8 cellular contexts compared by ENCODE assay signal in the genomic region with DNA sequence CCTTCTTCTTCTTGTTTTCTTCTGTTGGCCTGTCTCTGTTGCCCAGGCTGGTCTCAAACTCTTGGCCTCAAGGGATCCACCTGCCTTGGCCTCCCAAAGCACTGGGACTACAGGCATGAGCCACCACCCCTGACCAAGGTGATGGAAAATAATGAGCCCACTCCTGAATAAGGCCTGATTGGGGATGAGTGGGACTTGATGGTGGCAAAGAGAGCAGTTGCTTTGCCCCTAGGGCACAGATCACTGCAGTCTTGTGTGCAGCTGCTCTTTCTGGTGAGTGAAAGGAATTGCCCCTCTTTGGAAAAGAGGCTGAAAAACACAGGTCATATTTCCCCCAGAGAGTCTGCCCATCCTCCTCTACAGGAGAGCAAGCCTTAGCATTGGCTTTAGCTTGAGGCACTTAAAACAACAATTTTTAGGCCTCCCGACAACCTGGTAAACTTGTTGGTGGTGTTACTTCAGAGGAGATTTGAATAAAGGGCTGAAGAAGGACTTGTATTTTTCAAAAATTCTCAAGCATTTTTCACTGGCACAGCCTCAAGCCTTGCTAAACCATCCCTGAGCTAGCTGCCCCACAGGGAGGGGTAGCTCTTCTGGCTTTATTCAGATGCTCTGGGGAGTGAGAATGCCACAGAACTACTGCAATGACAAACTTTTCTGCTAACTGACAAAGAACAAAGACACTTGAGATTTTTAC. TPM values are rescaled to one million over a fixed set of nuclear protein-coding genes. Genes with fewer than 3 reads are reported as not detected.
DNase-seq lines count a peak whose midpoint lies in the region; ATAC-seq, FAIRE-seq and TF ChIP-seq lines count a peak whose summit lies in the region.

No MANE protein-coding gene starts in this region.

- in situ Hi-C loops in mammary epithelial cell (cut with MboI; ENCODE audit: low sequenced_read_pairs in 2 of 2), result loop anchor here in 1 of 2 donors (25.0 kb wide), 2 partner anchors 262 to 462 kb away; partner anchors contain the start of gene CMTM3

- no peak for ATAC-seq in HG02970 (IDR thresholded peaks at IDR 0.05; ENCODE audit: low FRiP score, unreplicated experiment)
- no peak for ATAC-seq in HG03108 (IDR thresholded peaks at IDR 0.05; ENCODE audit: unreplicated experiment)

- BruUV-seq in mammary epithelial cell (replicated peaks; lab: Mats Ljungman, UMichigan), result no TSS peak

- dilution Hi-C loops in mammary epithelial cell (cut with HindIII; ENCODE audit: low sequenced_read_pairs), result no loop called here

- TF ChIP-seq POLR2A in GM12891 (IDR thresholded peaks at IDR 0.05; ENCODE audit: low read depth, low read length), result no peak

- no peak overlapping the region for H3K27ac ChIP-seq in mammary epithelial cell (ENCODE audit: insufficient read depth, low read depth, low read length)

- no peak overlapping the region for H3K4me2 ChIP-seq in mammary epithelial cell (ENCODE audit: insufficient read depth, low read depth, low read length)

- peak; percentile 78 for FAIRE-seq in GM12891 (lab: Jason Lieb, UNC)

- no peaks in the 10 kb centered on the region for H4K20me1 ChIP-seq in mammary epithelial cell (ENCODE audit: insufficient read depth, low read length)

- no peaks in the 10 kb centered on the region for H3K36me3 ChIP-seq in mammary epithelial cell (ENCODE audit: insufficient read depth, low read length)

- DNase-seq in GM12891 (ENCODE audit: insufficient read length, low spot score), result no peak
- DNase-seq in NCI-H226, result peak; percentile 85
- DNase-seq in mammary epithelial cell, result peak; percentile 26
- peak; percentile 68 for DNase-seq in renal cortical epithelial cell (ENCODE audit: low read depth)
- no peak for DNase-seq in NK-92 treated with Interleukin-12 subunit alpha and Interleukin-12 subunit beta, amount 100 ng/mL, for 24 hours (lab: John Stamatoyannopoulos, UW)
- DNase-seq in NCI-H2029 (lab: John Stamatoyannopoulos, UW), result no peak

- intact Hi-C loops in mammary epithelial cell (cut with micrococcal nuclease), result no loop called here

- H3K9me3 ChIP-seq in mammary epithelial cell (replicated peaks; ENCODE audit: insufficient read depth, low read length), result no peaks in the 10 kb centered on the region

- peaks cover 12% of the 10 kb centered on the region for H3K4me1 ChIP-seq in mammary epithelial cell (ENCODE audit: insufficient read depth, low read length)

- TF ChIP-seq CTCF in mammary epithelial cell (conservative IDR thresholded peaks at IDR 0.05 in 1 of 2, IDR thresholded peaks at IDR 0.05 in 1 of 2; ENCODE audit: extremely low read depth in 1 of 2, insufficient read depth in 1 of 2, low read depth in 1 of 2, low read length in 2 of 2), result no peak

- H2AFZ ChIP-seq in mammary epithelial cell (ENCODE audit: low read depth, low read length), result no peak overlapping the region

- no peaks in the 10 kb centered on the region for H3K27me3 ChIP-seq in mammary epithelial cell (ENCODE audit: insufficient read depth, low read length)

- no peak overlapping the region for H3K9ac ChIP-seq in mammary epithelial cell (ENCODE audit: insufficient read depth, low read length)

- H3K4me3 ChIP-seq in mammary epithelial cell (replicated peaks in 1 of 3; ENCODE audit: insufficient read depth in 1 of 3, low read depth in 2 of 3, low read length in 3 of 3), result no peak overlapping the region

- 14% methylated on average over 1 of the region's 1 CpG for WGBS in mammary epithelial cell (ENCODE audit: low coverage, missing lambda C conversion rate)

- CTCF ChIA-PET in mammary epithelial cell (lab: Charles Lee; ENCODE audit: low non-redundant PET), result no interaction called here

- H3K79me2 ChIP-seq in mammary epithelial cell (ENCODE audit: insufficient read depth, low read length), result no peaks in the 10 kb centered on the region

TF ChIP-seq in GM12891, 5 proteins besides CTCF, POLR2A, EP300 and RAD21:
- TF ChIP-seq POU2F2 (IDR thresholded peaks at IDR 0.05; ENCODE audit: low read depth, low read length) (no peak), PAX5 (IDR thresholded peaks at IDR 0.05; ENCODE audit: insufficient read depth, low read length, severe bottlenecking) (no peak), POLR2AphosphoS5 (IDR thresholded peaks at IDR 0.05; ENCODE audit: low read depth, low read length) (no peak), TAF1 (IDR thresholded peaks at IDR 0.05; ENCODE audit: low read depth, low read length) (no peak), SPI1 (IDR thresholded peaks at IDR 0.05; ENCODE audit: low read depth, low read length) (no peak)
TF ChIP-seq in GM12891: peak in this region for 0.

RNA-seq across cellular contexts. Expression of gene PDP2, which starts 6.1 kb away (rescaled TPM):
- 1.7 TPM for polyA plus RNA-seq in GM12891 (2012; ENCODE audit: low read depth, missing spikeins)
- total RNA-seq in mammary epithelial cell, result 10 to 100 TPM; 14.2 to 25.0 TPM
- polyA plus RNA-seq in mammary epithelial cell, result 19.3 TPM
- 14.5 TPM for polyA minus RNA-seq in mammary epithelial cell
- total RNA-seq in renal cortical epithelial cell, result 8.3 and 11.5 TPM in 2 replicates

RNA-seq across cellular contexts. Expression of gene CA7, which starts 30.0 kb away (rescaled TPM):
- 0.08 TPM for polyA plus RNA-seq in GM12891 (2012; ENCODE audit: low read depth, missing spikeins)
- not detected for total RNA-seq in mammary epithelial cell
- not detected for polyA plus RNA-seq in mammary epithelial cell
- not detected for polyA minus RNA-seq in mammary epithelial cell
- not detected in 2 replicates for total RNA-seq in renal cortical epithelial cell

RNA-seq across cellular contexts. Expression of gene NAE1, which starts 43.5 kb away (rescaled TPM):
- polyA plus RNA-seq in GM12891 (2012; ENCODE audit: low read depth, missing spikeins), result 52.3 TPM
- 10 to 100 TPM; 66.5 to 81.1 TPM for total RNA-seq in mammary epithelial cell
- polyA plus RNA-seq in mammary epithelial cell, result 50.6 TPM
- polyA minus RNA-seq in mammary epithelial cell, result 30.4 TPM
- total RNA-seq in renal cortical epithelial cell, result 81.0 and 110 TPM in 2 replicates

RNA-seq across cellular contexts. Expression of gene CDH16, which starts 44.5 kb away (rescaled TPM):
- not detected for polyA plus RNA-seq in GM12891 (2012; ENCODE audit: low read depth, missing spikeins)
- total RNA-seq in mammary epithelial cell (under 1 TPM in 1 of 2 donors, not detected in 1; 0.28 TPM), renal cortical epithelial cell (7.8 and 414 TPM in 2 replicates)
- 0.45 TPM for polyA plus RNA-seq in mammary epithelial cell
- polyA minus RNA-seq in mammary epithelial cell, result not detected

RNA-seq across cellular contexts. Expression of gene RRAD, which starts 51.1 kb away (rescaled TPM):
- 2.7 TPM for polyA plus RNA-seq in GM12891 (2012; ENCODE audit: low read depth, missing spikeins)
- total RNA-seq in mammary epithelial cell (10 to 100 TPM in 1 of 2 donors, 1 to 10 TPM in 1; 1.9 to 10.3 TPM), renal cortical epithelial cell (177 and 379 TPM in 2 replicates)
- 1.3 TPM for polyA plus RNA-seq in mammary epithelial cell
- polyA minus RNA-seq in mammary epithelial cell, result not detected

Comparison
In these comparisons a context has a peak if more than half of its experiments do, and no peak if none do; other contexts are left out.
1. DNase-seq: peak in NCI-H226 (single experiment), mammary epithelial cell (single experiment) and renal cortical epithelial cell (single experiment); none in GM12891 (single experiment), NK-92 treated with Interleukin-12 subunit alpha and Interleukin-12 subunit beta, amount 100 ng/mL, for 24 hours (single experiment) and NCI-H2029 (single experiment).